Comparison of ENCODE assay signal across 8 cellular contexts in the genomic region with DNA sequence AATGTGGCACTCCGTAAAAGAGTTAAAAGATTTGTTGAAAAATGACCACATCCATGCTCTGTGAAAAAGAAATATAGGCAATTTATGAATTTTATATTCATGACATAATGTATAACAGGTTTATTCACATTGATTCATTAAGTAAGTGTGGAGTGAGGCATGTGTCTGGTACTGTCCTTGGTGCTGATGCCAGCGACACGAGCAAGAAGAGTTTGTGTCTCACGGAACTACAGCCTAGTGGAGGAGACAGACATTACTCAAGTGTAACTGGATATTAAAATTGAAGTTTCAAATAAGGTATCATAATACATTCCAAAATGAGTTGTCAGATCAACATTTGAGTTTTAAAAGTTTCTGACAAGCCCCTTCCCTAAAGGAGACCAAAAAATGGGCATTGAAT.
A peak's percentile ranks its signal among the peaks of the same experiment; 100 is the strongest.
DNase-seq lines count a peak whose midpoint lies in the region; ATAC-seq and TF ChIP-seq lines count a peak whose summit lies in the region.

No MANE protein-coding gene starts in this region.

- no peaks in the 10 kb centered on the region for H3K4me1 ChIP-seq in CD8-positive, alpha-beta T cell (ENCODE audit: insufficient read depth, low read length)

- H3K9me3 ChIP-seq in MG63 = 0 out of 2 replicates have a peak, but pooled peaks cover 3% of the 10 kb centered on the region
- H3K9me3 ChIP-seq in CD8-positive, alpha-beta T cell (ENCODE audit: low read length) = no peaks in the 10 kb centered on the region

- H3K27ac ChIP-seq in CD8-positive, alpha-beta T cell (ENCODE audit: low read depth, low read length) = no peak overlapping the region

- H3K4me3 Mint-ChIP-seq in Calu3 (ENCODE audit: low read depth, unreplicated experiment) = no peak overlapping the region
- H3K4me3 Mint-ChIP-seq in CD8-positive, alpha-beta T cell = no peak overlapping the region

- H3K27me3 Mint-ChIP-seq in Calu3 (ENCODE audit: unreplicated experiment) = peaks cover 89% of the 10 kb centered on the region
- peaks cover 34% of the 10 kb centered on the region for H3K27me3 Mint-ChIP-seq in CD8-positive, alpha-beta T cell (ENCODE audit: low read depth)

- peak; percentile 59 for ATAC-seq in left lobe of liver
- no peak for ATAC-seq in HG03097 (IDR thresholded peaks at IDR 0.05; ENCODE audit: low FRiP score, unreplicated experiment)
- ATAC-seq in CD8-positive, alpha-beta T cell = no peak

- CTCF ChIA-PET in Calu3 (lab: Charles Lee) = no interaction called here
- CTCF ChIA-PET in CD8-positive, alpha-beta T cell (lab: Charles Lee) = no interaction called here

- no peak overlapping the region for H3K4me3 ChIP-seq in MG63
- H3K4me3 ChIP-seq in CD8-positive, alpha-beta T cell (ENCODE audit: low read depth, low read length) = no peak overlapping the region

- POLR2A ChIA-PET in CD8-positive, alpha-beta T cell (lab: Charles Lee) = no interaction called here

- no peaks in the 10 kb centered on the region for H3K36me3 ChIP-seq in MG63
- H3K36me3 ChIP-seq in CD8-positive, alpha-beta T cell (ENCODE audit: insufficient read depth, low read length) = no peaks in the 10 kb centered on the region

- H3K27ac Mint-ChIP-seq in Calu3 (ENCODE audit: unreplicated experiment) = no peak overlapping the region
- H3K27ac Mint-ChIP-seq in CD8-positive, alpha-beta T cell = no peak overlapping the region

- BruUV-seq in Calu3 (replicated peaks; lab: Mats Ljungman, UMichigan) = no TSS peak

- H3K9me3 Mint-ChIP-seq in Calu3 (ENCODE audit: low read depth, unreplicated experiment) = no peaks in the 10 kb centered on the region
- H3K9me3 Mint-ChIP-seq in CD8-positive, alpha-beta T cell = no peaks in the 10 kb centered on the region

- no peaks in the 10 kb centered on the region for H3K27me3 ChIP-seq in MG63
- H3K27me3 ChIP-seq in CD8-positive, alpha-beta T cell (ENCODE audit: insufficient read depth, low read length) = no peaks in the 10 kb centered on the region

- TF ChIP-seq CTCF in Calu3 (IDR thresholded peaks at IDR 0.05; ENCODE audit: unreplicated experiment) = no peak
- no peak for TF ChIP-seq CTCF in CD8-positive, alpha-beta T cell (IDR thresholded peaks at IDR 0.05)

- intact Hi-C loops in Calu3 (cut with micrococcal nuclease; ENCODE audit: unreplicated experiment) = no loop called here
- intact Hi-C loops in CD8-positive, alpha-beta T cell (cut with DNase I, micrococcal nuclease) = no loop called here

- DNase-seq in Calu3 (peak; percentile 6), MG63 (peak; percentile 38), amniotic stem cell (lab: John Stamatoyannopoulos, UW) (peak; percentile 33), left lobe of liver (ENCODE audit: low spot score) (no peak), NCI-H187 treated with DMSO at 0.1 percent for 48 hours (lab: John Stamatoyannopoulos, UW) (no peak), NCI-H1930 (lab: John Stamatoyannopoulos, UW) (no peak)
- DNase-seq in CD8-positive, alpha-beta T cell = no peak

- no peaks in the 10 kb centered on the region for H3K4me1 Mint-ChIP-seq in Calu3 (ENCODE audit: low read depth, unreplicated experiment)
- H3K4me1 Mint-ChIP-seq in CD8-positive, alpha-beta T cell (ENCODE audit: low read depth) = no peaks in the 10 kb centered on the region

- no peaks in the 10 kb centered on the region for H3K36me3 Mint-ChIP-seq in Calu3 (ENCODE audit: insufficient read depth, unreplicated experiment)
- no peaks in the 10 kb centered on the region for H3K36me3 Mint-ChIP-seq in CD8-positive, alpha-beta T cell

Comparison
In these comparisons a context has a peak if more than half of its experiments do, and no peak if none do; other contexts are left out.
1. DNase-seq: peak in Calu3 (single experiment), MG63 (single experiment) and amniotic stem cell (single experiment); none in left lobe of liver (single experiment), NCI-H187 treated with DMSO at 0.1 percent for 48 hours (single experiment), NCI-H1930 (0 of 2) and CD8-positive, alpha-beta T cell (0 of 7).